22 cellular contexts compared by ENCODE assay signal in genomic region chrX:47460561-47460960, GRCh38.
"Had no signal": no experiment of that assay in that cellular context is flagged by ENCODE, and none has a peak within 500 bp of the region (broad histone marks: within the 10 kb centered on the region; RNA-seq: fewer than 3 reads in every experiment).

No MANE protein-coding gene starts in this region.

- H3K27ac Mint-ChIP-seq: activated CD4-positive, alpha-beta memory T cell treated with anti-CD3 and anti-CD28 coated beads, Interleukin-2, amount 10 ng/mL, durations not matched to agents 7 days and 5 days; activated T-helper 17 cell treated with anti-CD3 and anti-CD28 coated beads, Interleukin-2, amount 50 U/mL, for 72 hours; brain had no signal

- ATAC-seq: activated T-helper 17 cell treated with anti-CD3 and anti-CD28 coated beads, Interleukin-2, amount 50 U/mL, for 72 hours had no signal

- H3K4me3 Mint-ChIP-seq: activated CD4-positive, alpha-beta memory T cell treated with anti-CD3 and anti-CD28 coated beads, Interleukin-2, amount 10 ng/mL, durations not matched to agents 7 days and 5 days; activated T-helper 17 cell treated with anti-CD3 and anti-CD28 coated beads, Interleukin-2, amount 50 U/mL, for 72 hours; brain had no signal

- H3K27me3 Mint-ChIP-seq: activated CD4-positive, alpha-beta memory T cell treated with anti-CD3 and anti-CD28 coated beads, Interleukin-2, amount 10 ng/mL, durations not matched to agents 7 days and 5 days; activated T-helper 17 cell treated with anti-CD3 and anti-CD28 coated beads, Interleukin-2, amount 50 U/mL, for 72 hours had no signal

- DNase-seq: activated CD4-positive, alpha-beta memory T cell treated with anti-CD3 and anti-CD28 coated beads, Interleukin-2, amount 10 ng/mL, durations not matched to agents 7 days and 5 days; activated CD4-positive, alpha-beta T cell treated with anti-CD3 and anti-CD28 coated beads, Interleukin-2, amount 50 U/mL, for 1 hour; activated CD4-positive, CD25-positive, alpha-beta regulatory T cell; activated gamma-delta T cell; activated naive CD4-positive, alpha-beta T cell treated with anti-CD3 and anti-CD28 coated beads, Interleukin-2, amount 50 U/mL, for 16 hours; activated T-cell treated with anti-CD3 and anti-CD28 coated beads for 4 hours; activated T-cell treated with anti-CD3 and anti-CD28 coated beads, Interleukin-2, amount 50 U/mL, for 48 hours; amygdala; MG63; NCI-H1105; NCI-H1436; NCI-H187 treated with DMSO at 0.1 percent for 48 hours; NCI-H2171 treated with DMSO at 0.1 percent for 48 hours; NCI-H226; NCI-H526 treated with DMSO at 0.1 percent for 48 hours; NCI-H82; Right ventricle myocardium superior; SJCRH30; SK-N-SH; T-helper 1 cell had no signal

- H3K4me1 Mint-ChIP-seq: activated CD4-positive, alpha-beta memory T cell treated with anti-CD3 and anti-CD28 coated beads, Interleukin-2, amount 10 ng/mL, durations not matched to agents 7 days and 5 days; brain had no signal
